19 cellular contexts compared by ENCODE assay signal in the genomic region with DNA sequence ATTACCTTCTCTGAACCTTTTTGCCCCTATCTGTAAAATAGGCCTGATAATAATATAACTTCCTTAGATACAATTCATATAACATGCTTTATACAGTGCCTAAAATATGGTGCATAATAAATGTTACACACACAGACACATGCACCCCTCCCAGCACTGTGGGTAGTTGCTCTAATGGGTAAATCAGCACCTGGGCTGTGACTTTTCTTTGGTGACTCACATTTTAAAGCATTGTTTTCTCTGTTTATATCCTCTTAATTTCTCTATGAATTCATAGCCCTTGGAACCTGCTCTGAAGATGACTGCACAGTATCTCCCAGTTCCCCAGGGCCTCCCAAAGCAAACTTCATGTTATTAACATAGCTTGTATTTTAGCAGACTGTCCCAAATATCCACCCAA.
DNase-seq lines count a peak whose midpoint lies in the region; ATAC-seq, FAIRE-seq and TF ChIP-seq lines count a peak whose summit lies in the region.
"Had no signal": no experiment of that assay in that cellular context is flagged by ENCODE, and none has a peak within 500 bp of the region (broad histone marks: within the 10 kb centered on the region; RNA-seq: fewer than 3 reads in every experiment).

No MANE protein-coding gene starts in this region.

- no peaks in the 10 kb centered on the region for H3K4me1 ChIP-seq in CD8-positive, alpha-beta memory T cell (ENCODE audit: insufficient read depth, low read length)
- H3K4me1 ChIP-seq in endothelial cell of umbilical vein (ENCODE audit: control insufficient read depth, extremely low read depth, insufficient read depth, low read length) (peaks cover 20% of the 10 kb centered on the region), neuronal stem cell (ENCODE audit: control insufficient read depth in 2 of 2, insufficient read depth in 1 of 2, low read depth in 1 of 2, low read length in 2 of 2) (peaks cover 0 to 6% of the 10 kb centered on the region in 2 donors), gastrocnemius medialis (peaks cover 0 to 11% of the 10 kb centered on the region in 2 donors)

- H2AFZ ChIP-seq in endothelial cell of umbilical vein (ENCODE audit: low read depth, low read length): no peak overlapping the region
- H2AFZ ChIP-seq in neuronal stem cell (ENCODE audit: low read length): peak overlapping the region; percentile 12

- no peak overlapping the region for H3K18ac ChIP-seq in neuronal stem cell (ENCODE audit: low read length)

- no peaks in the 10 kb centered on the region for H4K20me1 ChIP-seq in endothelial cell of umbilical vein (replicated peaks; ENCODE audit: control insufficient read depth, extremely low read depth, insufficient read depth, low read length)

- no peaks in the 10 kb centered on the region for H3K79me2 ChIP-seq in endothelial cell of umbilical vein (ENCODE audit: control insufficient read depth, insufficient read depth, low read length)

- H4K8ac ChIP-seq in neuronal stem cell (ENCODE audit: low read depth, low read length): no peak overlapping the region

- H3K9me1 ChIP-seq in endothelial cell of umbilical vein (replicated peaks; ENCODE audit: control insufficient read depth, extremely low read depth, insufficient read depth, low read length): no peaks in the 10 kb centered on the region

- no peak overlapping the region for H2BK120ac ChIP-seq in neuronal stem cell (ENCODE audit: low read depth, low read length)

- TF ChIP-seq POLR2A in endothelial cell of umbilical vein (IDR thresholded peaks at IDR 0.05; ENCODE audit: low read depth, low read length) (no peak), gastrocnemius medialis (IDR thresholded peaks at IDR 0.05) (no peak)

- H3K27ac ChIP-seq in CD8-positive, alpha-beta memory T cell (ENCODE audit: low read depth, low read length): peak overlapping the region; percentile 35
- H3K27ac ChIP-seq in endothelial cell of umbilical vein (ENCODE audit: insufficient read depth, low read depth, low read length) (no peak overlapping the region), neuronal stem cell (replicated peaks; ENCODE audit: low read length) (no peak overlapping the region), gastrocnemius medialis (peak overlapping the region in 1 of 4 donors; percentile 32)
- H3K27ac ChIP-seq: C4-2B had no signal

- CTCF ChIA-PET in CD8-positive, alpha-beta memory T cell (lab: Charles Lee): no interaction called here
- CTCF ChIA-PET in endothelial cell of umbilical vein (lab: Charles Lee): interaction anchor here (0.7 to 1.8 kb wide), 3 partner anchors 12 to 58 kb away, joined by 3 to 4 read pairs (median 4); no protein-coding TSS in a partner anchor

- no peak overlapping the region for H3K23ac ChIP-seq in neuronal stem cell (ENCODE audit: low read depth, low read length, poor library complexity)

- H3K27me3 ChIP-seq in CD8-positive, alpha-beta memory T cell (ENCODE audit: insufficient read depth, low read length, poor library complexity, severe bottlenecking): no peaks in the 10 kb centered on the region
- peaks cover 0 to 2% of the 10 kb centered on the region in 2 experiments for H3K27me3 ChIP-seq in endothelial cell of umbilical vein (ENCODE audit: control insufficient read depth in 2 of 2, insufficient read depth in 2 of 2, low read length in 2 of 2)
- no peaks in the 10 kb centered on the region for H3K27me3 ChIP-seq in neuronal stem cell (ENCODE audit: control insufficient read depth in 3 of 3, insufficient read depth in 3 of 3, low read depth in 1 of 3, low read length in 3 of 3)
- no peaks in the 10 kb centered on the region for H3K27me3 ChIP-seq in gastrocnemius medialis

- H3K14ac ChIP-seq in neuronal stem cell (ENCODE audit: low read length): no peak overlapping the region

- no peak for DNase-seq in CD8-positive, alpha-beta memory T cell
- DNase-seq in LHCN-M2 (ENCODE audit: low read depth) (peak; percentile 6), endothelial cell of umbilical vein (ENCODE audit: low read depth, low spot score) (no peak), neuronal stem cell (ENCODE audit: low spot score) (no peak), SHP77 (lab: John Stamatoyannopoulos, UW) (no peak), gastrocnemius medialis (no peak)
- no peak for DNase-seq in activated CD4-positive, alpha-beta T cell treated with anti-CD3 and anti-CD28 coated beads for 4 hours
- DNase-seq: EL, H7, NCI-H1436 treated with DMSO at 0.1 percent for 48 hours, NCI-H2029 treated with DMSO at 0.1 percent for 48 hours, NCI-H2171 treated with DMSO at 0.1 percent for 48 hours, NCI-H748 treated with DMSO at 0.1 percent for 48 hours, Right ventricle myocardium superior, SK-N-SH had no signal

- in situ Hi-C loops in gastrocnemius medialis (cut with MboI; ENCODE audit: low sequenced_read_pairs in 4 of 4): no loop called here

- no peak overlapping the region for H3K4me3 Mint-ChIP-seq in CD8-positive, alpha-beta memory T cell

- intact Hi-C loops in endothelial cell of umbilical vein (cut with micrococcal nuclease): loop anchor here (1.0 kb wide), 1 partner anchor 34 kb away; no protein-coding TSS in a partner anchor
- intact Hi-C loops in gastrocnemius medialis (cut with DNase I; ENCODE audit: low total_unique reads): no loop called here

- no peak overlapping the region for H4K91ac ChIP-seq in neuronal stem cell (ENCODE audit: low read depth, low read length, poor library complexity)

- H2BK12ac ChIP-seq in neuronal stem cell (ENCODE audit: low read length): no peak overlapping the region

- peaks cover 0 to 1% of the 10 kb centered on the region in 2 donors for H3K27me3 Mint-ChIP-seq in CD8-positive, alpha-beta memory T cell

- dilution Hi-C loops in endothelial cell of umbilical vein (cut with MboI; ENCODE audit: extremely low pct_ligation_motif_present, low sequenced_read_pairs): no loop called here

- no peak overlapping the region for H3K4ac ChIP-seq in neuronal stem cell (ENCODE audit: low read length)

- POLR2A ChIA-PET in CD8-positive, alpha-beta memory T cell (lab: Charles Lee): no interaction called here
- POLR2A ChIA-PET in endothelial cell of umbilical vein (lab: Charles Lee): no interaction called here

- no peak overlapping the region for H3K27ac Mint-ChIP-seq in CD8-positive, alpha-beta memory T cell

- no peak for ATAC-seq in GM21423 (IDR thresholded peaks at IDR 0.05; ENCODE audit: unreplicated experiment)
- ATAC-seq in gastrocnemius medialis: no peak
- ATAC-seq: Panc1 had no signal

- H3K36me3 ChIP-seq in CD8-positive, alpha-beta memory T cell (ENCODE audit: insufficient read depth, low read length): no peaks in the 10 kb centered on the region
- no peaks in the 10 kb centered on the region for H3K36me3 ChIP-seq in endothelial cell of umbilical vein (ENCODE audit: control insufficient read depth in 2 of 2, extremely low read depth in 1 of 2, insufficient read depth in 2 of 2, low read length in 2 of 2)
- no peaks in the 10 kb centered on the region for H3K36me3 ChIP-seq in neuronal stem cell (replicated peaks in 1 of 2; ENCODE audit: control insufficient read depth in 2 of 2, insufficient read depth in 2 of 2, low read length in 2 of 2)
- no peaks in the 10 kb centered on the region for H3K36me3 ChIP-seq in gastrocnemius medialis

- no peak overlapping the region for H2BK5ac ChIP-seq in neuronal stem cell (ENCODE audit: low read length)

- H2AK5ac ChIP-seq in neuronal stem cell (ENCODE audit: low read depth, low read length): no peak overlapping the region

- no TSS peak for BruUV-seq in endothelial cell of umbilical vein (replicated peaks; lab: Mats Ljungman, UMichigan)

- TF ChIP-seq CTCF in endothelial cell of umbilical vein (IDR thresholded peaks at IDR 0.05; ENCODE audit: extremely low read depth in 1 of 2, insufficient read depth in 1 of 2, low read depth in 1 of 2, low read length in 2 of 2) (no peak), gastrocnemius medialis (IDR thresholded peaks at IDR 0.05 in 4 of 5, conservative IDR thresholded peaks at IDR 0.05 in 1 of 5) (no peak)

- H3K9me3 Mint-ChIP-seq in CD8-positive, alpha-beta memory T cell: no peaks in the 10 kb centered on the region

- H3K4me1 Mint-ChIP-seq in CD8-positive, alpha-beta memory T cell: no peaks in the 10 kb centered on the region

- no peaks in the 10 kb centered on the region for H3K79me1 ChIP-seq in neuronal stem cell (ENCODE audit: low read depth, low read length)

- no peaks in the 10 kb centered on the region for H3K9me3 ChIP-seq in CD8-positive, alpha-beta memory T cell (ENCODE audit: low read length)
- H3K9me3 ChIP-seq in endothelial cell of umbilical vein (replicated peaks; ENCODE audit: control insufficient read depth, insufficient read depth, low read length) (no peaks in the 10 kb centered on the region), neuronal stem cell (replicated peaks in 1 of 2; ENCODE audit: control insufficient read depth in 2 of 2, insufficient read depth in 1 of 2, low read depth in 1 of 2, low read length in 2 of 2) (no peaks in the 10 kb centered on the region), gastrocnemius medialis (no peaks in the 10 kb centered on the region)
- H3K9me3 ChIP-seq: SK-N-SH had no signal

- peak; percentile 71 for FAIRE-seq in endothelial cell of umbilical vein (lab: Jason Lieb, UNC)
- FAIRE-seq: GM19239 had no signal

- H3K36me3 Mint-ChIP-seq in CD8-positive, alpha-beta memory T cell: no peaks in the 10 kb centered on the region

- H3K9ac ChIP-seq in endothelial cell of umbilical vein (replicated peaks; ENCODE audit: extremely low read depth, insufficient read depth, low read length) (no peak overlapping the region), neuronal stem cell (ENCODE audit: low read depth, low read length, poor library complexity) (no peak overlapping the region)
- H3K9ac ChIP-seq: SK-N-SH had no signal

- no peak overlapping the region for H2BK15ac ChIP-seq in neuronal stem cell (ENCODE audit: low read length)

- H3K4me2 ChIP-seq in endothelial cell of umbilical vein (ENCODE audit: insufficient read depth, low read length) (no peak overlapping the region), neuronal stem cell (ENCODE audit: insufficient read depth, low read length, poor library complexity, severe bottlenecking) (no peak overlapping the region)
- H3K4me2 ChIP-seq: SK-N-SH had no signal

- no peak overlapping the region for H3K4me3 ChIP-seq in CD8-positive, alpha-beta memory T cell (ENCODE audit: low read length)
- H3K4me3 ChIP-seq in endothelial cell of umbilical vein (replicated peaks in 1 of 3; ENCODE audit: insufficient read depth in 1 of 3, low read depth in 1 of 3, low read length in 3 of 3) (no peak overlapping the region), neuronal stem cell (ENCODE audit: low read length in 2 of 2) (no peak overlapping the region), gastrocnemius medialis (no peak overlapping the region)

TF ChIP-seq in endothelial cell of umbilical vein, 7 proteins besides CTCF, POLR2A, EP300 and RAD21:
- TF ChIP-seq FOS (IDR thresholded peaks at IDR 0.05; ENCODE audit: borderline replicate concordance, insufficient read depth, low read length) (peak; percentile 42), EZH2 (IDR thresholded peaks at IDR 0.05; ENCODE audit: borderline replicate concordance, low read depth, low read length, severe bottlenecking) (no peak), MYC (IDR thresholded peaks at IDR 0.05; ENCODE audit: low read depth, low read length) (no peak)
TF ChIP-seq in endothelial cell of umbilical vein: peak in this region for 1.
